ENCODE assay signal across 1 cellular context in the genomic region with DNA sequence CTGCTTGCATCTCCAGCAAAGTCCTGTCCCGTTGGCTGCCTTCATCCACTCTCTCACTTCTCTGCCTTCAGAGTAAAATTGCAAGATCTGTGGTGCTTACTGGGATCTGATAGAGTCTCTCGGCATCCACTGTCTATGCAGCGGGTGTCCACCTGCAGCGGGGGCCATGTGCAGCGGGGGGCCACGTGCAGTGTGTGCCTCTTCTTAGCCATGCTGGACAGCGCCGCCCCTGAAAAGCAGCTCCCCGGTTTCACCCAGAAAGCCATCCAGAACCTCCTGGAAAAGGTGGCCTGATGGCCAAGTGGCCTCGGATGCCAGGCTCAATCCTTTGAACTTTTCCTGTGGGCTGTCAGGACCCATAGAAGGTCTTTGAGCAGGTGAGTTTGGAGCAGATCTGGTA.
TF ChIP-seq lines count a peak whose summit lies in the region.

No MANE protein-coding gene starts in this region.

TF ChIP-seq in HepG2, 621 proteins besides CTCF, POLR2A, EP300 and RAD21:
- 0 out of 2 replicates have a peak, but pooled peaks have one; percentile 23 for TF ChIP-seq PHF20 (CRISPR knock-in tag; IDR thresholded peaks at IDR 0.05)
- TF ChIP-seq NFE2L2 (IDR thresholded peaks at IDR 0.05; ENCODE audit: low read length), result no peak
- TF ChIP-seq, protein P1, sequence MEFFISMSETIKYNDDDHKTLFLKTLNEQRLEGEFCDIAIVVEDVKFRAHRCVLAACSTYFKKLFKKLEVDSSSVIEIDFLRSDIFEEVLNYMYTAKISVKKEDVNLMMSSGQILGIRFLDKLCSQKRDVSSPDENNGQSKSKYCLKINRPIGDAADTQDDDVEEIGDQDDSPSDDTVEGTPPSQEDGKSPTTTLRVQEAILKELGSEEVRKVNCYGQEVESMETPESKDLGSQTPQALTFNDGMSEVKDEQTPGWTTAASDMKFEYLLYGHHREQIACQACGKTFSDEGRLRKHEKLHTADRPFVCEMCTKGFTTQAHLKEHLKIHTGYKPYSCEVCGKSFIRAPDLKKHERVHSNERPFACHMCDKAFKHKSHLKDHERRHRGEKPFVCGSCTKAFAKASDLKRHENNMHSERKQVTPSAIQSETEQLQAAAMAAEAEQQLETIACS (CRISPR knock-in tag; IDR thresholded peaks at IDR 0.05), result no peak
- 0 out of 2 replicates have a peak, but pooled peaks have one; percentile 19 for TF ChIP-seq NRL (CRISPR knock-in tag; IDR thresholded peaks at IDR 0.05; ENCODE audit: borderline replicate concordance)
- 0 out of 2 replicates have a peak, but pooled peaks have one; percentile 18 for TF ChIP-seq SALL1 (CRISPR knock-in tag; IDR thresholded peaks at IDR 0.05)
